Comparison of ENCODE assay signal across 7 cellular contexts in the genomic region with DNA sequence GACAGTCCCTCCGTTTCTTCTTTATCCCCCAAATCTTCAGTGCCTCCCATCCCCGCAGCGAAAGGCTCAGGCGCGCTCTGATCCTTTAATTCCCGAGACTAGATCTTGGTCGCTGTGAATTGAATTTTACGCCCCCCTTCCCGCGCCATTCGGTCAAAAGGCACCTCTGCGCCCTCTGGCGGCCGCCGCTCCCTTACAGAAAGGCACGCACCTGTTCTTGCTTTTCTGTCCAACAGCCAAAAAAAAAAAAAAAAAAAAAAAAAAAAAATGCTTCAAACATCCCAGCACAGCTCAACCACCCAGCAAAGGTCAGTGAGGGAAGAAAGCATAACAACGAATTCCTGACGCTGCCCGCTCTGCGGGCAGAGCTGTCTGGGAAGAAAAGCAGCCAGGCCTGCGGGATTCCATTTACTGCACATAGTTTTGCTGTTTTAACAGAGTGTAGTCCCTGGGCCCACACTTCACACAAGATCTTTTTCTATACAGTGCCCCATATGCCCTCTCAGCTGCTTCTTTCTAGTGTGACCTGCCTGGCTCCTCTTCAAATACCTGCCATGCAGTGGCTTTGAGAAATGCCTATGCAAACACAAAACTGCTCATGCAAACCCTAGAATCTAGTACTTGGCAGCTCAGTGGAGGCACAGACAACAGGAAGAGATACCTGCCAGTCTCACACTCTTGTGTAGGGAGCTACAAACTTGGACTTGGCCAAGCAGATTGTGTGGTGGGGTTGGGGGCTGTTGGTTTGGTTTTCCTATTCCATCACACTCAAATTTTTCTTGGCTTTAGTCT. TPM values are rescaled to one million over a fixed set of nuclear protein-coding genes. Genes with fewer than 3 reads are reported as not detected.
DNase-seq lines count a peak whose midpoint lies in the region; ATAC-seq, FAIRE-seq and TF ChIP-seq lines count a peak whose summit lies in the region.

No MANE protein-coding gene starts in this region.

- H3K4me2 ChIP-seq in Karpas-422 (ENCODE audit: low read depth, low read length, poor library complexity, severe bottlenecking) = peak overlapping the region; percentile 69
- peak overlapping the region; percentile 84 for H3K4me2 ChIP-seq in neural progenitor cell

- no peaks in the 10 kb centered on the region for H3K36me3 ChIP-seq in Karpas-422 (ENCODE audit: insufficient read depth, low read length)
- H3K36me3 ChIP-seq in RWPE2 (ENCODE audit: low read depth) = peaks cover 18% of the 10 kb centered on the region
- peaks cover 2% of the 10 kb centered on the region for H3K36me3 ChIP-seq in neural progenitor cell

- H3K9me3 ChIP-seq in Karpas-422 (ENCODE audit: low read length) (no peaks in the 10 kb centered on the region), RWPE2 (ENCODE audit: severe bottlenecking) (no peaks in the 10 kb centered on the region), neural progenitor cell (ENCODE audit: low read depth) (no peaks in the 10 kb centered on the region)

- peak; percentile 85 for TF ChIP-seq CTCF in RWPE2 (IDR thresholded peaks at IDR 0.05; ENCODE audit: poor library complexity, severe bottlenecking)
- TF ChIP-seq CTCF in foreskin fibroblast (IDR thresholded peaks at IDR 0.05; ENCODE audit: low read depth, low read length) = peak; percentile 67
- peak; percentile 77 for TF ChIP-seq CTCF in neural progenitor cell (IDR thresholded peaks at IDR 0.05)

- H3K9me3 Mint-ChIP-seq in neural progenitor cell = no peaks in the 10 kb centered on the region

- H3K27ac ChIP-seq in Karpas-422 (ENCODE audit: low read length) (no peak overlapping the region), RWPE2 (ENCODE audit: poor library complexity, severe bottlenecking) (no peak overlapping the region), neural progenitor cell (no peak overlapping the region), substantia nigra (ENCODE audit: low read depth, low read length, poor library complexity, severe bottlenecking) (no peak overlapping the region)

- peak; percentile 47 for ATAC-seq in RWPE2 (ENCODE audit: low read depth)

- DNase-seq in GM18507 (ENCODE audit: extremely low spot score, insufficient read length, low read depth) (no peak), Karpas-422 (peak; percentile 75), RWPE2 (ENCODE audit: low spot score) (peak; percentile 75), foreskin fibroblast (peak; percentile 56 to 87), neural progenitor cell (ENCODE audit: low spot score) (peak; percentile 95), substantia nigra (lab: John Stamatoyannopoulos, UW) (peak in 36 of 49 donors; percentile 9 to 75 (median 52))
- peak; percentile 76 for DNase-seq in activated T-helper 9 cell treated with anti-CD3 and anti-CD28 coated beads, Interleukin-2, amount 50 U/mL, for 16 hours (ENCODE audit: low read depth)

- H3K79me2 ChIP-seq in Karpas-422 (ENCODE audit: low read length) (no peaks in the 10 kb centered on the region), neural progenitor cell (ENCODE audit: low read depth) (no peaks in the 10 kb centered on the region)

- peak overlapping the region; percentile 45 for H3K9ac ChIP-seq in Karpas-422 (ENCODE audit: low read length)
- H3K9ac ChIP-seq in neural progenitor cell = no peak overlapping the region

- peak overlapping the region; percentile 59; the same call in 1 of the 2 replicates for H3K4me3 ChIP-seq in Karpas-422 (ENCODE audit: low read length)
- H3K4me3 ChIP-seq in RWPE2 (ENCODE audit: severe bottlenecking) = peak overlapping the region; percentile 35
- peak overlapping the region; percentile 42 to 59 for H3K4me3 ChIP-seq in foreskin fibroblast (ENCODE audit: low read depth in 1 of 2, low read length in 2 of 2)
- H3K4me3 ChIP-seq in neural progenitor cell = peak overlapping the region; percentile 49

- H3K36me3 Mint-ChIP-seq in neural progenitor cell = peaks cover 13% of the 10 kb centered on the region

- peak overlapping the region; percentile 90 for H3K4me3 Mint-ChIP-seq in neural progenitor cell

- H4K20me1 ChIP-seq in Karpas-422 (ENCODE audit: insufficient read depth, low read depth, low read length) = no peaks in the 10 kb centered on the region
- H4K20me1 ChIP-seq in neural progenitor cell (ENCODE audit: low read depth) = peaks cover 63% of the 10 kb centered on the region

- H3K27me3 Mint-ChIP-seq in neural progenitor cell (ENCODE audit: insufficient read depth, low read depth) = peaks cover 37% of the 10 kb centered on the region

- FAIRE-seq in GM18507 (lab: Jason Lieb, UNC) = peak; percentile 74

- H2AFZ ChIP-seq in Karpas-422 (ENCODE audit: low read length) (no peak overlapping the region), neural progenitor cell (replicated peaks) (no peak overlapping the region)

- H3K4me1 ChIP-seq in Karpas-422 (ENCODE audit: low read length) = peaks cover 24% of the 10 kb centered on the region
- H3K4me1 ChIP-seq in RWPE2 (ENCODE audit: insufficient read depth, poor library complexity, severe bottlenecking) = peaks cover 2% of the 10 kb centered on the region
- peaks cover 33% of the 10 kb centered on the region for H3K4me1 ChIP-seq in neural progenitor cell

- peaks cover 41% of the 10 kb centered on the region for H3F3A ChIP-seq in neural progenitor cell (ENCODE audit: low read depth)

- peaks cover 29% of the 10 kb centered on the region for H3K4me1 Mint-ChIP-seq in neural progenitor cell

- H3K27me3 ChIP-seq in Karpas-422 (ENCODE audit: low read length) = no peaks in the 10 kb centered on the region
- peaks cover 23% of the 10 kb centered on the region for H3K27me3 ChIP-seq in RWPE2 (ENCODE audit: insufficient read depth, poor library complexity, severe bottlenecking)
- peaks cover 47% of the 10 kb centered on the region for H3K27me3 ChIP-seq in neural progenitor cell

- H3K27ac Mint-ChIP-seq in neural progenitor cell = no peak overlapping the region

- H3K9me2 ChIP-seq in Karpas-422 (replicated peaks; ENCODE audit: insufficient read depth, low read length) = no peaks in the 10 kb centered on the region

RNA-seq across cellular contexts. Expression of a gene that starts 1.3 kb away (rescaled TPM):
- total RNA-seq in Karpas-422 (2014; rRNA removed; shearing (Covaris generic); ENCODE audit: low replicate concordance) = not detected in 2 replicates
- total RNA-seq in neural progenitor cell (ENCODE audit: low replicate concordance) = 0.26 and 0.81 TPM in 2 replicates

RNA-seq across cellular contexts. Expression of a gene that starts 11.3 kb away (rescaled TPM):
- not detected in 2 replicates for total RNA-seq in Karpas-422 (2014; rRNA removed; shearing (Covaris generic); ENCODE audit: low replicate concordance)
- total RNA-seq in neural progenitor cell (ENCODE audit: low replicate concordance) = not detected in 2 replicates

RNA-seq across cellular contexts. Expression of a gene that starts 23.6 kb away (rescaled TPM):
- 0.97 TPM in 1 of 2 replicates, not detected in the other for total RNA-seq in Karpas-422 (2014; rRNA removed; shearing (Covaris generic); ENCODE audit: low replicate concordance)
- total RNA-seq in neural progenitor cell (ENCODE audit: low replicate concordance) = 0.39 and 7.5 TPM in 2 replicates

RNA-seq across cellular contexts. Expression of a gene that starts 36.9 kb away (rescaled TPM):
- total RNA-seq in Karpas-422 (2014; rRNA removed; shearing (Covaris generic); ENCODE audit: low replicate concordance) = 5.2 and 7.6 TPM in 2 replicates
- total RNA-seq in neural progenitor cell (ENCODE audit: low replicate concordance) = 35.8 and 41.9 TPM in 2 replicates
